Comparison of ENCODE assay signal across 6 cellular contexts in the genomic region with DNA sequence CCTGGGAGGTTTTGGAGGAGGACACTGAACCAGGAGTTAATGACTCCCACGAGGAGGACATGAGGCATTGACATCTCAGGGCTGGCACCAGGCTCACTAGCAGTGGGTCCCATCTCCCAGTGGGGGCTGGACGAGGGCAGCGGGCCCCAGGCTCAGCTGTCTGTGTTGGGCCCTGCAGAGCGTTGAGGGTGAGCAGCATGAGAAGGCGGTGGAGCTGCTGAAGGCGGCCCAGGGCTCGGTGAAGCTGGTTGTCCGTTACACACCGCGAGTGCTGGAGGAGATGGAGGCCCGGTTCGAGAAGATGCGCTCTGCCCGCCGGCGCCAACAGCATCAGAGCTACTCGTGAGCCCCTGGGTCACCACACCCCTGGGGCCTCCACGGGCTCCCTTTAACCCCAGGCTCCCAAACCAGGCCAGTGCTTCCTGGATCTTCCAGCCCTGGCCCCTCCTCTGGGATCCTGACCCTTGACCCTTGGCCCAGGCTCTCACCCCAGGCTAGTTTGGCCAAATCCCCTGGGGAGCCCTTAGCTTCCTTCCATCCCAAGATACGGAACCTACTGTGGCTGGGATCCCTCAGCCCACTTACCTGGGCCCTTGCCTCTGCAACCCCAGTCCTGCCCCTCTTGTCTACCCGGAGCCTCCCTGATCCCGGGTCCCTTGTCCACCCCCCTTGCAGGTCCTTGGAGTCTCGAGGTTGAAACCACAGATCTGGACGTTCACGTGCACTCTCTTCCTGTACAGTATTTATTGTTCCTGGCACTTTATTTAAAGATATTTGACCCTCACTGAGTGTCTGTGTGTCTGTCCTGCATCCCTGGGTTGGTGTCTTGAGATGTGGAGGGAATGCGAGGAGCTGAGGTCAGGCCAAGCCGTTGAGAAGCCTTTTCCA. TPM values are rescaled to one million over a fixed set of nuclear protein-coding genes. Genes with fewer than 3 reads are reported as not detected.
A peak's percentile ranks its signal among the peaks of the same experiment; 100 is the strongest.
DNase-seq lines count a peak whose midpoint lies in the region; ATAC-seq, FAIRE-seq and TF ChIP-seq lines count a peak whose summit lies in the region.

No MANE protein-coding gene starts in this region.

- H3K4me3 ChIP-seq in HCT116 (replicated peaks in 1 of 2; ENCODE audit: low read depth in 1 of 2, low read length in 2 of 2) (peak overlapping the region; percentile 58 to 66), bronchial epithelial cell (ENCODE audit: low read depth, low read length) (peak overlapping the region; percentile 94), neural progenitor cell (peak overlapping the region; percentile 61)

- TF ChIP-seq CTCF in HCT116 (IDR thresholded peaks at IDR 0.05 in 2 of 3, conservative IDR thresholded peaks at IDR 0.05 in 1 of 3; ENCODE audit: borderline replicate concordance in 1 of 3, insufficient read depth in 1 of 3, low read depth in 2 of 3, low read length in 2 of 3) (no peak), bronchial epithelial cell (IDR thresholded peaks at IDR 0.05; ENCODE audit: insufficient read depth, low read length, severe bottlenecking) (no peak), neural progenitor cell (IDR thresholded peaks at IDR 0.05) (no peak)

- intact Hi-C loops in HCT116 (cut with micrococcal nuclease): no loop called here

- H3K9ac ChIP-seq in HCT116 (ENCODE audit: low read length) (peak overlapping the region; percentile 76), neural progenitor cell (no peak overlapping the region)

- TSS peak; percentile 86 for BruUV-seq in HCT116 (replicated peaks; lab: Mats Ljungman, UMichigan)

- ATAC-seq in HCT116: no peak
- no peak for ATAC-seq in GM21529 (IDR thresholded peaks at IDR 0.05; ENCODE audit: unreplicated experiment)
- ATAC-seq in HG03432 (IDR thresholded peaks at IDR 0.05; ENCODE audit: unreplicated experiment): no peak

- peak overlapping the region; percentile 85 for H3K4me3 Mint-ChIP-seq in neural progenitor cell

- H3K36me3 ChIP-seq in HCT116 (ENCODE audit: control insufficient read depth in 1 of 2, insufficient read depth in 2 of 2, low read length in 2 of 2) (no peaks in the 10 kb centered on the region), bronchial epithelial cell (ENCODE audit: control insufficient read depth, insufficient read depth, low read length) (no peaks in the 10 kb centered on the region), neural progenitor cell (no peaks in the 10 kb centered on the region)

- H3K27me3 ChIP-seq in HCT116 (ENCODE audit: insufficient read depth, low read length): no peaks in the 10 kb centered on the region
- no peaks in the 10 kb centered on the region for H3K27me3 ChIP-seq in bronchial epithelial cell (ENCODE audit: control insufficient read depth, insufficient read depth, low read length)
- H3K27me3 ChIP-seq in neural progenitor cell: peaks cover 46% of the 10 kb centered on the region

- no peaks in the 10 kb centered on the region for H3K9me3 ChIP-seq in HCT116 (ENCODE audit: control insufficient read depth in 1 of 2, insufficient read depth in 1 of 2, low read depth in 1 of 2, low read length in 2 of 2)
- no peaks in the 10 kb centered on the region for H3K9me3 ChIP-seq in neural progenitor cell (ENCODE audit: low read depth)

- RAD21 ChIA-PET in HCT116 (lab: Charles Lee; ENCODE audit: low non-redundant PET in 1 of 2, low total read pairs in 2 of 2, uncharacterized antibody in 2 of 2, unreplicated experiment in 2 of 2): no interaction called here

- TF ChIP-seq RAD21 in HCT116 (IDR thresholded peaks at IDR 0.05; ENCODE audit: low read depth): no peak

- H3K4me2 ChIP-seq in HCT116 (ENCODE audit: low read length) (peak overlapping the region; percentile 99), neural progenitor cell (peak overlapping the region; percentile 76)

- DNase-seq in HCT116 (ENCODE audit: low read depth, low spot score) (no peak), bronchial epithelial cell (ENCODE audit: low read depth) (no peak), neural progenitor cell (ENCODE audit: low spot score) (no peak), RPMI8226 (no peak)

- TF ChIP-seq POLR2A in HCT116 (IDR thresholded peaks at IDR 0.05; ENCODE audit: borderline replicate concordance, extremely low read depth, insufficient read depth, insufficient read length): no peak

- peak overlapping the region; percentile 97 for H3K27ac ChIP-seq in HCT116 (ENCODE audit: low read depth, low read length)
- no peak overlapping the region for H3K27ac ChIP-seq in neural progenitor cell

- H4K20me1 ChIP-seq in HCT116 (ENCODE audit: insufficient read depth) (no peaks in the 10 kb centered on the region), neural progenitor cell (ENCODE audit: low read depth) (peaks cover 42% of the 10 kb centered on the region)

- H2AFZ ChIP-seq in HCT116 (ENCODE audit: low read depth, low read length, poor library complexity, severe bottlenecking): no peak overlapping the region
- no peak overlapping the region for H2AFZ ChIP-seq in neural progenitor cell (replicated peaks)

- peaks cover 35% of the 10 kb centered on the region for H3K4me1 Mint-ChIP-seq in neural progenitor cell

- no peaks in the 10 kb centered on the region for H3K9me3 Mint-ChIP-seq in neural progenitor cell

- POLR2A ChIA-PET in HCT116 (lab: Charles Lee): interaction anchor here (1.4 kb wide), 1 partner anchor 10 kb away, joined by 4 read pairs; no protein-coding TSS in a partner anchor

- peak overlapping the region; percentile 72 for H3K27ac Mint-ChIP-seq in neural progenitor cell

- H3K4me1 ChIP-seq in HCT116 (ENCODE audit: control insufficient read depth in 1 of 2, insufficient read depth in 2 of 2, low read length in 2 of 2) (peaks cover 22 to 45% of the 10 kb centered on the region in 2 experiments), neural progenitor cell (peaks cover 4% of the 10 kb centered on the region)

- H3K9me2 ChIP-seq in HCT116 (ENCODE audit: insufficient read depth): no peaks in the 10 kb centered on the region

- H3K79me2 ChIP-seq in HCT116 (ENCODE audit: insufficient read depth, low read length) (no peaks in the 10 kb centered on the region), neural progenitor cell (ENCODE audit: low read depth) (no peaks in the 10 kb centered on the region)

- H3K27me3 Mint-ChIP-seq in neural progenitor cell (ENCODE audit: insufficient read depth, low read depth): peaks cover 15% of the 10 kb centered on the region

- FAIRE-seq in bronchial epithelial cell (lab: Jason Lieb, UNC): no peak

- H3K36me3 Mint-ChIP-seq in neural progenitor cell: peaks cover 4% of the 10 kb centered on the region

- peaks cover 26% of the 10 kb centered on the region for H3F3A ChIP-seq in neural progenitor cell (ENCODE audit: low read depth)

- CTCF ChIA-PET in HCT116 (lab: Charles Lee): interaction anchor here (1.7 to 2.2 kb wide), 2 partner anchors 11 to 20 kb away, joined by 6 to 8 read pairs; no protein-coding TSS in a partner anchor

TF ChIP-seq in HCT116, 20 proteins besides CTCF, POLR2A, EP300 and RAD21 (continues in another document):
- no peak for TF ChIP-seq EZH2 (IDR thresholded peaks at IDR 0.05)
- TF ChIP-seq, protein P1, sequence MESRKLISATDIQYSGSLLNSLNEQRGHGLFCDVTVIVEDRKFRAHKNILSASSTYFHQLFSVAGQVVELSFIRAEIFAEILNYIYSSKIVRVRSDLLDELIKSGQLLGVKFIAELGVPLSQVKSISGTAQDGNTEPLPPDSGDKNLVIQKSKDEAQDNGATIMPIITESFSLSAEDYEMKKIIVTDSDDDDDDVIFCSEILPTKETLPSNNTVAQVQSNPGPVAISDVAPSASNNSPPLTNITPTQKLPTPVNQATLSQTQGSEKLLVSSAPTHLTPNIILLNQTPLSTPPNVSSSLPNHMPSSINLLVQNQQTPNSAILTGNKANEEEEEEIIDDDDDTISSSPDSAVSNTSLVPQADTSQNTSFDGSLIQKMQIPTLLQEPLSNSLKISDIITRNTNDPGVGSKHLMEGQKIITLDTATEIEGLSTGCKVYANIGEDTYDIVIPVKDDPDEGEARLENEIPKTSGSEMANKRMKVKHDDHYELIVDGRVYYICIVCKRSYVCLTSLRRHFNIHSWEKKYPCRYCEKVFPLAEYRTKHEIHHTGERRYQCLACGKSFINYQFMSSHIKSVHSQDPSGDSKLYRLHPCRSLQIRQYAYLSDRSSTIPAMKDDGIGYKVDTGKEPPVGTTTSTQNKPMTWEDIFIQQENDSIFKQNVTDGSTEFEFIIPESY (IDR thresholded peaks at IDR 0.05; ENCODE audit: extremely low read depth, insufficient replicate concordance, low read length): no peak
- TF ChIP-seq SIN3A (IDR thresholded peaks at IDR 0.05; ENCODE audit: low read depth): no peak

RNA-seq across cellular contexts. Expression of gene C19orf73, which starts 1.0 kb away (rescaled TPM):
- 2.2 TPM for total RNA-seq in HCT116 (2021; ENCODE audit: unreplicated experiment)
- 2.4 and 2.5 TPM in 2 replicates for polyA plus RNA-seq in HCT116 (2012)
- 0.53 and 1.9 TPM in 2 replicates for total RNA-seq in bronchial epithelial cell
- total RNA-seq in neural progenitor cell (ENCODE audit: low replicate concordance): 1.7 TPM in 1 of 2 replicates, not detected in the other

RNA-seq across cellular contexts. Expression of gene PPFIA3, which starts 1.4 kb away (rescaled TPM):
- total RNA-seq in HCT116 (2021; ENCODE audit: unreplicated experiment) (28.1 TPM), bronchial epithelial cell (1.3 and 2.2 TPM in 2 replicates), neural progenitor cell (ENCODE audit: low replicate concordance) (1.8 and 12.0 TPM in 2 replicates)
- polyA plus RNA-seq in HCT116 (2012): 17.3 and 20.5 TPM in 2 replicates

RNA-seq across cellular contexts. Expression of gene LIN7B, which starts 3.8 kb away (rescaled TPM):
- 7.2 TPM for total RNA-seq in HCT116 (2021; ENCODE audit: unreplicated experiment)
- polyA plus RNA-seq in HCT116 (2012): 7.0 and 7.1 TPM in 2 replicates
- 3.2 and 6.5 TPM in 2 replicates for total RNA-seq in bronchial epithelial cell
- total RNA-seq in neural progenitor cell (ENCODE audit: low replicate concordance): 9.2 and 9.7 TPM in 2 replicates

RNA-seq across cellular contexts. Expression of gene SNRNP70, which starts 32.7 kb away (rescaled TPM):
- total RNA-seq in HCT116 (2021; ENCODE audit: unreplicated experiment) (236 TPM), bronchial epithelial cell (74.5 and 126 TPM in 2 replicates), neural progenitor cell (ENCODE audit: low replicate concordance) (162 and 365 TPM in 2 replicates)
- 193 and 211 TPM in 2 replicates for polyA plus RNA-seq in HCT116 (2012)

RNA-seq across cellular contexts. Expression of gene HRC, which starts 37.3 kb away (rescaled TPM):
- not detected for total RNA-seq in HCT116 (2021; ENCODE audit: unreplicated experiment)
- polyA plus RNA-seq in HCT116 (2012): 0.35 and 0.46 TPM in 2 replicates
- total RNA-seq in bronchial epithelial cell: not detected in 2 replicates
- total RNA-seq in neural progenitor cell (ENCODE audit: low replicate concordance): 0.31 TPM in 1 of 2 replicates, not detected in the other
